1 cellular context compared by ENCODE assay signal in genomic region chr5:174567506-174568141, GRCh38.
TF ChIP-seq lines count a peak whose summit lies in the region.

No MANE protein-coding gene starts in this region.

TF ChIP-seq in IMR-90, 13 proteins besides CTCF, POLR2A, EP300 and RAD21 (continued from another document):
- TF ChIP-seq ELK1 (IDR thresholded peaks at IDR 0.05; ENCODE audit: borderline replicate concordance, low read depth, low read length) (no peak), MAFK (IDR thresholded peaks at IDR 0.05; ENCODE audit: low read depth, low read length) (no peak)
